In genomic region chr1:161115132-161115711, GRCh38 we compare ENCODE assay signal across 1 cellular context.
TF ChIP-seq lines count a peak whose summit lies in the region.

No MANE protein-coding gene starts in this region.

TF ChIP-seq in K562, 482 proteins besides CTCF, POLR2A, EP300 and RAD21 (continued from another document and continues in another):
- TF ChIP-seq, protein P1, sequence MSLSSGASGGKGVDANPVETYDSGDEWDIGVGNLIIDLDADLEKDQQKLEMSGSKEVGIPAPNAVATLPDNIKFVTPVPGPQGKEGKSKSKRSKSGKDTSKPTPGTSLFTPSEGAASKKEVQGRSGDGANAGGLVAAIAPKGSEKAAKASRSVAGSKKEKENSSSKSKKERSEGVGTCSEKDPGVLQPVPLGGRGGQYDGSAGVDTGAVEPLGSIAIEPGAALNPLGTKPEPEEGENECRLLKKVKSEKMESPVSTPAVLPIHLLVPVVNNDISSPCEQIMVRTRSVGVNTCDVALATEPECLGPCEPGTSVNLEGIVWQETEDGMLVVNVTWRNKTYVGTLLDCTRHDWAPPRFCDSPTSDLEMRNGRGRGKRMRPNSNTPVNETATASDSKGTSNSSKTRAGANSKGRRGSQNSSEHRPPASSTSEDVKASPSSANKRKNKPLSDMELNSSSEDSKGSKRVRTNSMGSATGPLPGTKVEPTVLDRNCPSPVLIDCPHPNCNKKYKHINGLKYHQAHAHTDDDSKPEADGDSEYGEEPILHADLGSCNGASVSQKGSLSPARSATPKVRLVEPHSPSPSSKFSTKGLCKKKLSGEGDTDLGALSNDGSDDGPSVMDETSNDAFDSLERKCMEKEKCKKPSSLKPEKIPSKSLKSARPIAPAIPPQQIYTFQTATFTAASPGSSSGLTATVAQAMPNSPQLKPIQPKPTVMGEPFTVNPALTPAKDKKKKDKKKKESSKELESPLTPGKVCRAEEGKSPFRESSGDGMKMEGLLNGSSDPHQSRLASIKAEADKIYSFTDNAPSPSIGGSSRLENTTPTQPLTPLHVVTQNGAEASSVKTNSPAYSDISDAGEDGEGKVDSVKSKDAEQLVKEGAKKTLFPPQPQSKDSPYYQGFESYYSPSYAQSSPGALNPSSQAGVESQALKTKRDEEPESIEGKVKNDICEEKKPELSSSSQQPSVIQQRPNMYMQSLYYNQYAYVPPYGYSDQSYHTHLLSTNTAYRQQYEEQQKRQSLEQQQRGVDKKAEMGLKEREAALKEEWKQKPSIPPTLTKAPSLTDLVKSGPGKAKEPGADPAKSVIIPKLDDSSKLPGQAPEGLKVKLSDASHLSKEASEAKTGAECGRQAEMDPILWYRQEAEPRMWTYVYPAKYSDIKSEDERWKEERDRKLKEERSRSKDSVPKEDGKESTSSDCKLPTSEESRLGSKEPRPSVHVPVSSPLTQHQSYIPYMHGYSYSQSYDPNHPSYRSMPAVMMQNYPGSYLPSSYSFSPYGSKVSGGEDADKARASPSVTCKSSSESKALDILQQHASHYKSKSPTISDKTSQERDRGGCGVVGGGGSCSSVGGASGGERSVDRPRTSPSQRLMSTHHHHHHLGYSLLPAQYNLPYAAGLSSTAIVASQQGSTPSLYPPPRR (CRISPR knock-in tag; IDR thresholded peaks at IDR 0.05; ENCODE audit: borderline replicate concordance), result no peak
- no peak for TF ChIP-seq ZNF311 (CRISPR knock-in tag; IDR thresholded peaks at IDR 0.05)
- TF ChIP-seq MIER1 (IDR thresholded peaks at IDR 0.05; ENCODE audit: low read depth), result no peak
- no peak for TF ChIP-seq CTCFL (IDR thresholded peaks at IDR 0.05; ENCODE audit: borderline replicate concordance, insufficient read depth, low read depth, low read length, poor library complexity, severe bottlenecking)
- TF ChIP-seq, protein P2, sequence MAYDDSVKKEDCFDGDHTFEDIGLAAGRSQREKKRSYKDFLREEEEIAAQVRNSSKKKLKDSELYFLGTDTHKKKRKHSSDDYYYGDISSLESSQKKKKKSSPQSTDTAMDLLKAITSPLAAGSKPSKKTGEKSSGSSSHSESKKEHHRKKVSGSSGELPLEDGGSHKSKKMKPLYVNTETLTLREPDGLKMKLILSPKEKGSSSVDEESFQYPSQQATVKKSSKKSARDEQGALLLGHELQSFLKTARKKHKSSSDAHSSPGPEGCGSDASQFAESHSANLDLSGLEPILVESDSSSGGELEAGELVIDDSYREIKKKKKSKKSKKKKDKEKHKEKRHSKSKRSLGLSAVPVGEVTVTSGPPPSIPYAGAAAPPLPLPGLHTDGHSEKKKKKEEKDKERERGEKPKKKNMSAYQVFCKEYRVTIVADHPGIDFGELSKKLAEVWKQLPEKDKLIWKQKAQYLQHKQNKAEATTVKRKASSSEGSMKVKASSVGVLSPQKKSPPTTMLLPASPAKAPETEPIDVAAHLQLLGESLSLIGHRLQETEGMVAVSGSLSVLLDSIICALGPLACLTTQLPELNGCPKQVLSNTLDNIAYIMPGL (CRISPR knock-in tag; IDR thresholded peaks at IDR 0.05), result no peak
- no peak for TF ChIP-seq ZNF165 (CRISPR knock-in tag; IDR thresholded peaks at IDR 0.05; ENCODE audit: borderline replicate concordance)
- TF ChIP-seq ZNF224 (CRISPR knock-in tag; IDR thresholded peaks at IDR 0.05), result no peak
- TF ChIP-seq HEY1 (CRISPR knock-in tag; IDR thresholded peaks at IDR 0.05; ENCODE audit: borderline replicate concordance), result no peak
- TF ChIP-seq ARNT (IDR thresholded peaks at IDR 0.05), result no peak
- no peak for TF ChIP-seq HDAC8 (tag; IDR thresholded peaks at IDR 0.05)
- TF ChIP-seq SPI1 (IDR thresholded peaks at IDR 0.05; ENCODE audit: borderline replicate concordance, low read depth, low read length), result no peak
- TF ChIP-seq TAF1 (IDR thresholded peaks at IDR 0.05; ENCODE audit: control insufficient read depth, extremely low read depth, insufficient read depth, low read length, severe bottlenecking), result no peak
- TF ChIP-seq SAP30 (IDR thresholded peaks at IDR 0.05; ENCODE audit: borderline replicate concordance, insufficient read depth, low read depth, low read length, poor library complexity, severe bottlenecking), result no peak
- TF ChIP-seq GTF2E2 (tag; IDR thresholded peaks at IDR 0.05), result no peak
- no peak for TF ChIP-seq FOXA1 (IDR thresholded peaks at IDR 0.05; ENCODE audit: borderline replicate concordance)
- peak; percentile 55; the same call in 1 of the 2 replicates for TF ChIP-seq RNF2 (IDR thresholded peaks at IDR 0.05)
- no peak for TF ChIP-seq NCOA1 (IDR thresholded peaks at IDR 0.05; ENCODE audit: low read depth)
- no peak for TF ChIP-seq KAT7 (CRISPR knock-in tag; IDR thresholded peaks at IDR 0.05; ENCODE audit: borderline replicate concordance)
- no peak for TF ChIP-seq PCBP1 (IDR thresholded peaks at IDR 0.05; ENCODE audit: low read depth, low read length, poor library complexity, severe bottlenecking)
- TF ChIP-seq C11orf30 (IDR thresholded peaks at IDR 0.05; ENCODE audit: low read depth), result no peak
- TF ChIP-seq, protein P3, sequence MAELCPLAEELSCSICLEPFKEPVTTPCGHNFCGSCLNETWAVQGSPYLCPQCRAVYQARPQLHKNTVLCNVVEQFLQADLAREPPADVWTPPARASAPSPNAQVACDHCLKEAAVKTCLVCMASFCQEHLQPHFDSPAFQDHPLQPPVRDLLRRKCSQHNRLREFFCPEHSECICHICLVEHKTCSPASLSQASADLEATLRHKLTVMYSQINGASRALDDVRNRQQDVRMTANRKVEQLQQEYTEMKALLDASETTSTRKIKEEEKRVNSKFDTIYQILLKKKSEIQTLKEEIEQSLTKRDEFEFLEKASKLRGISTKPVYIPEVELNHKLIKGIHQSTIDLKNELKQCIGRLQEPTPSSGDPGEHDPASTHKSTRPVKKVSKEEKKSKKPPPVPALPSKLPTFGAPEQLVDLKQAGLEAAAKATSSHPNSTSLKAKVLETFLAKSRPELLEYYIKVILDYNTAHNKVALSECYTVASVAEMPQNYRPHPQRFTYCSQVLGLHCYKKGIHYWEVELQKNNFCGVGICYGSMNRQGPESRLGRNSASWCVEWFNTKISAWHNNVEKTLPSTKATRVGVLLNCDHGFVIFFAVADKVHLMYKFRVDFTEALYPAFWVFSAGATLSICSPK (IDR thresholded peaks at IDR 0.05; ENCODE audit: borderline replicate concordance), result no peak
- no peak for TF ChIP-seq NR2C2 (CRISPR knock-in tag; IDR thresholded peaks at IDR 0.05)
- TF ChIP-seq NR2C2 (tag; IDR thresholded peaks at IDR 0.05), result peak; percentile 79
- TF ChIP-seq YBX1 (IDR thresholded peaks at IDR 0.05), result no peak
- TF ChIP-seq ELF2 (CRISPR knock-in tag; IDR thresholded peaks at IDR 0.05), result no peak
- TF ChIP-seq ZFP36 (IDR thresholded peaks at IDR 0.05; ENCODE audit: low read depth, low read length, partially characterized antibody), result no peak
- TF ChIP-seq, protein P4, sequence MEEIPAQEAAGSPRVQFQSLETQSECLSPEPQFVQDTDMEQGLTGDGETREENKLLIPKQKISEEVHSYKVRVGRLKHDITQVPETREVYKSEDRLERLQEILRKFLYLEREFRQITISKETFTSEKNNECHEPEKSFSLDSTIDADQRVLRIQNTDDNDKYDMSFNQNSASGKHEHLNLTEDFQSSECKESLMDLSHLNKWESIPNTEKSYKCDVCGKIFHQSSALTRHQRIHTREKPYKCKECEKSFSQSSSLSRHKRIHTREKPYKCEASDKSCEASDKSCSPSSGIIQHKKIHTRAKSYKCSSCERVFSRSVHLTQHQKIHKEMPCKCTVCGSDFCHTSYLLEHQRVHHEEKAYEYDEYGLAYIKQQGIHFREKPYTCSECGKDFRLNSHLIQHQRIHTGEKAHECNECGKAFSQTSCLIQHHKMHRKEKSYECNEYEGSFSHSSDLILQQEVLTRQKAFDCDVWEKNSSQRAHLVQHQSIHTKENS (CRISPR knock-in tag; IDR thresholded peaks at IDR 0.05), result no peak
- TF ChIP-seq TAF7 (tag; IDR thresholded peaks at IDR 0.05), result no peak
- no peak for TF ChIP-seq SIX5 (IDR thresholded peaks at IDR 0.05; ENCODE audit: borderline replicate concordance in 1 of 2, insufficient read depth in 1 of 2, low read depth in 1 of 2, low read length in 2 of 2)
- TF ChIP-seq, protein P5, sequence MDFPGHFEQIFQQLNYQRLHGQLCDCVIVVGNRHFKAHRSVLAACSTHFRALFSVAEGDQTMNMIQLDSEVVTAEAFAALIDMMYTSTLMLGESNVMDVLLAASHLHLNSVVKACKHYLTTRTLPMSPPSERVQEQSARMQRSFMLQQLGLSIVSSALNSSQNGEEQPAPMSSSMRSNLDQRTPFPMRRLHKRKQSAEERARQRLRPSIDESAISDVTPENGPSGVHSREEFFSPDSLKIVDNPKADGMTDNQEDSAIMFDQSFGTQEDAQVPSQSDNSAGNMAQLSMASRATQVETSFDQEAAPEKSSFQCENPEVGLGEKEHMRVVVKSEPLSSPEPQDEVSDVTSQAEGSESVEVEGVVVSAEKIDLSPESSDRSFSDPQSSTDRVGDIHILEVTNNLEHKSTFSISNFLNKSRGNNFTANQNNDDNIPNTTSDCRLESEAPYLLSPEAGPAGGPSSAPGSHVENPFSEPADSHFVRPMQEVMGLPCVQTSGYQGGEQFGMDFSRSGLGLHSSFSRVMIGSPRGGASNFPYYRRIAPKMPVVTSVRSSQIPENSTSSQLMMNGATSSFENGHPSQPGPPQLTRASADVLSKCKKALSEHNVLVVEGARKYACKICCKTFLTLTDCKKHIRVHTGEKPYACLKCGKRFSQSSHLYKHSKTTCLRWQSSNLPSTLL (IDR thresholded peaks at IDR 0.05), result no peak
- TF ChIP-seq HINFP (tag; conservative IDR thresholded peaks at IDR 0.05; ENCODE audit: low read depth), result no peak
- TF ChIP-seq MCM5 (IDR thresholded peaks at IDR 0.05; ENCODE audit: low read depth), result no peak
- no peak for TF ChIP-seq SNIP1 (IDR thresholded peaks at IDR 0.05; ENCODE audit: low read depth)
- TF ChIP-seq, protein P6, sequence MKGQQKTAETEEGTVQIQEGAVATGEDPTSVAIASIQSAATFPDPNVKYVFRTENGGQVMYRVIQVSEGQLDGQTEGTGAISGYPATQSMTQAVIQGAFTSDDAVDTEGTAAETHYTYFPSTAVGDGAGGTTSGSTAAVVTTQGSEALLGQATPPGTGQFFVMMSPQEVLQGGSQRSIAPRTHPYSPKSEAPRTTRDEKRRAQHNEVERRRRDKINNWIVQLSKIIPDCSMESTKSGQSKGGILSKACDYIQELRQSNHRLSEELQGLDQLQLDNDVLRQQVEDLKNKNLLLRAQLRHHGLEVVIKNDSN (CRISPR knock-in tag; IDR thresholded peaks at IDR 0.05), result no peak
- TF ChIP-seq SP1 (CRISPR knock-in tag; IDR thresholded peaks at IDR 0.05), result no peak
- TF ChIP-seq KAT8 (IDR thresholded peaks at IDR 0.05; ENCODE audit: low read depth), result no peak
- TF ChIP-seq STAT6 (CRISPR knock-in tag; IDR thresholded peaks at IDR 0.05), result no peak
- peak; percentile 86; the same call in 1 of the 2 replicates for TF ChIP-seq DMBX1 (CRISPR knock-in tag; IDR thresholded peaks at IDR 0.05; ENCODE audit: borderline replicate concordance)
- TF ChIP-seq ELF1 (tag; IDR thresholded peaks at IDR 0.05), result no peak
- no peak for TF ChIP-seq EHMT2 (IDR thresholded peaks at IDR 0.05)
- TF ChIP-seq NELFE (IDR thresholded peaks at IDR 0.05; ENCODE audit: insufficient read depth, insufficient read length), result no peak
- TF ChIP-seq JUND (IDR thresholded peaks at IDR 0.05; ENCODE audit: borderline replicate concordance, low read depth, low read length), result peak; percentile 88
- peak; percentile 53; the same call in 1 of the 3 replicates for TF ChIP-seq JUND (tag; IDR thresholded peaks at IDR 0.05; ENCODE audit: borderline replicate concordance, low read depth, low read length)
- TF ChIP-seq SMARCC2 (IDR thresholded peaks at IDR 0.05; ENCODE audit: low read depth), result no peak
- TF ChIP-seq STAT5A (IDR thresholded peaks at IDR 0.05; ENCODE audit: borderline replicate concordance, low read length), result no peak
- TF ChIP-seq ZNF217 (CRISPR knock-in tag; IDR thresholded peaks at IDR 0.05), result no peak
- TF ChIP-seq ZNF232 (CRISPR knock-in tag; IDR thresholded peaks at IDR 0.05), result no peak
- TF ChIP-seq SRF (CRISPR knock-in tag; IDR thresholded peaks at IDR 0.05), result 0 out of 4 replicates have a peak, but pooled peaks of 1 of the 2 experiments have one; percentile 5
- no peak for TF ChIP-seq NONO (IDR thresholded peaks at IDR 0.05; ENCODE audit: low read depth in 2 of 2, low read length in 1 of 2)
- no peak for TF ChIP-seq ZBTB1 (CRISPR knock-in tag; IDR thresholded peaks at IDR 0.05; ENCODE audit: borderline replicate concordance, low read depth)
